ENCODE assay signal across 8 cellular contexts in the genomic region with DNA sequence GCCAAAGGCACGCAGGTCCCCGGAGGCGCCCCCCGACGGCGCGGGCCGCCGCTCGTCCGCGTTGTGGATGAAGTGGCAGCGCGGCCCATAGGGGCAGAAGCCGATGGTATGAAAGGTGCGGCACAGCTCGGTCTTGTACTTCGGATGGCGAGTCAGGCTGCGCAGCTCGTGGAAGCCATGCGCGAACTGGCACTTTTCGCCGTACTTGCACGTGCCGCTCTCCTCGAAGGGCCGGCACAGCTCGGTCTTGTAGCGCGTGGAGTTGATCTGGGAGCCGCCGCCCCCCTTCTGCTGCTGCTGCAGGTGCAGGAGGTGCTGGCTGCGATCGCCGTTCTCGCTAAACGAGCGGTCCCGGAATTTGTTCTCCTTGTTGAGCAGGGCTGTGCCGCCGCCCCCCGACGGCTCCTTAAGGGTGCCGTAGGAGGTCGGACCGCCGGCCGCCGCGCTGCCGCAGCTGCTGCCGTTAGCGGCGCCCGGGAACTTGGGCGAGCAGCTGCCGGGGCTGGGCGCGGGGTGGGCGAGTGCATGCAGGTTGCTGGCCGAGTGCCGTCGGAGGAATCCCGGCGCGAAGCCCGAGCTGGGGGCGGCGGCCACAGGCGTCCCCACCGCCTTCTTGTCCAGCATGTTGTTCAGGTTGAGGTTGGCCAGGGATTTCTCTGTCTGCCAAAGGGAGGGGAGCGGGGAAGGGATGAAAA. TPM values are rescaled to one million over a fixed set of nuclear protein-coding genes. Genes with fewer than 3 reads are reported as not detected.
A peak's percentile ranks its signal among the peaks of the same experiment; 100 is the strongest.
DNase-seq lines count a peak whose midpoint lies in the region; ATAC-seq and TF ChIP-seq lines count a peak whose summit lies in the region.

No MANE protein-coding gene starts in this region.

- H3K4me1 ChIP-seq in MM.1S (ENCODE audit: low read length) = peaks cover 19% of the 10 kb centered on the region
- peaks cover 22% of the 10 kb centered on the region in 2 donors for H3K4me1 ChIP-seq in naive thymus-derived CD4-positive, alpha-beta T cell (ENCODE audit: control insufficient read depth in 2 of 2, insufficient read depth in 2 of 2, low read length in 2 of 2)

- POLR2A ChIA-PET in naive thymus-derived CD4-positive, alpha-beta T cell (lab: Charles Lee) = interaction anchor here (0.6 to 25.8 kb wide), 11 partner anchors 11 to 1120 kb away, joined by 3 to 1899 read pairs (median 8); no protein-coding TSS in a partner anchor

- H3K36me3 ChIP-seq in MM.1S (replicated peaks; ENCODE audit: insufficient read depth, low read length) = peaks cover 10% of the 10 kb centered on the region; the same call in 1 of the 2 replicates
- H3K36me3 ChIP-seq in naive thymus-derived CD4-positive, alpha-beta T cell (ENCODE audit: control insufficient read depth in 2 of 3, insufficient read depth in 3 of 3, low read length in 3 of 3) = peaks cover 30 to 54% (median 36%) of the 10 kb centered on the region in 3 experiments

- intact Hi-C loops in naive thymus-derived CD4-positive, alpha-beta T cell (cut with micrococcal nuclease) = loop anchor here (5.0 to 10.0 kb wide), 6 partner anchors 370 to 1118 kb away; a partner anchor contains a TSS

- H3K27me3 ChIP-seq in MM.1S (replicated peaks; ENCODE audit: insufficient read depth, low read length) = no peaks in the 10 kb centered on the region
- H3K27me3 ChIP-seq in naive thymus-derived CD4-positive, alpha-beta T cell (ENCODE audit: control insufficient read depth in 2 of 2, insufficient read depth in 2 of 2, low read length in 2 of 2) = no peaks in the 10 kb centered on the region

- H2AFZ ChIP-seq in MM.1S (ENCODE audit: low read length) = no peak overlapping the region

- DNase-seq in GM03348 (ENCODE audit: low spot score) = peak; percentile 40
- DNase-seq in MM.1S = peak; percentile 55
- DNase-seq in activated CD8-positive, alpha-beta memory T cell treated with anti-CD3 and anti-CD28 coated beads, Interleukin-2, amount 50 U/mL, for 48 hours = peak; percentile 84
- no peak for DNase-seq in epithelial cell of prostate (ENCODE audit: low read depth, low spot score)
- DNase-seq in naive thymus-derived CD4-positive, alpha-beta T cell = peak; percentile 58 to 84 (median 74)
- DNase-seq in stimulated activated naive CD8-positive, alpha-beta T cell treated with anti-CD3 and anti-CD28 coated beads, Interleukin-15, Interleukin-2, amounts not matched to agents 100 U/mL and 50 U/mL, for 24 hours = peak; percentile 71

- TF ChIP-seq CTCF in MM.1S (IDR thresholded peaks at IDR 0.05; ENCODE audit: low read length) = no peak; the same call in 1 of the 2 replicates

- H3K4me3 Mint-ChIP-seq in naive thymus-derived CD4-positive, alpha-beta T cell = peak overlapping the region; percentile 84 to 99 (median 96)

- peaks cover 18% of the 10 kb centered on the region; the same call in 1 of the 2 replicates for H4K20me1 ChIP-seq in MM.1S (ENCODE audit: insufficient read depth, low read length)

- H3K27me3 Mint-ChIP-seq in naive thymus-derived CD4-positive, alpha-beta T cell = peaks cover 0 to 4% (median 0%) of the 10 kb centered on the region in 5 donors

- peaks cover 80% of the 10 kb centered on the region for H3F3A ChIP-seq in MM.1S (ENCODE audit: insufficient read depth, low read length)

- no peaks in the 10 kb centered on the region for H3K9me2 ChIP-seq in MM.1S (replicated peaks; ENCODE audit: insufficient read depth, low read length)

- H3K4me3 ChIP-seq in MM.1S (ENCODE audit: low read length) = peak overlapping the region; percentile 97
- peak overlapping the region; percentile 87 for H3K4me3 ChIP-seq in naive thymus-derived CD4-positive, alpha-beta T cell (ENCODE audit: low read length)

- peaks cover 0 to 27% (median 0%) of the 10 kb centered on the region in 11 donors for H3K9me3 Mint-ChIP-seq in naive thymus-derived CD4-positive, alpha-beta T cell

- peak overlapping the region; percentile 99 for H3K27ac ChIP-seq in MM.1S (ENCODE audit: low read length)
- H3K27ac ChIP-seq in epithelial cell of prostate = peak overlapping the region; percentile 98
- peak overlapping the region; percentile 97 for H3K27ac ChIP-seq in naive thymus-derived CD4-positive, alpha-beta T cell (ENCODE audit: low read depth, low read length)

- CTCF ChIA-PET in naive thymus-derived CD4-positive, alpha-beta T cell (lab: Charles Lee) = interaction anchor here (0.8 to 10.3 kb wide), 5 partner anchors 30 to 96 kb away, joined by 3 to 210 read pairs (median 4); no protein-coding TSS in a partner anchor

- H3K27ac Mint-ChIP-seq in naive thymus-derived CD4-positive, alpha-beta T cell = peak overlapping the region; percentile 82 to 99 (median 96)

- peak overlapping the region; percentile 58 for H3K4me2 ChIP-seq in MM.1S (ENCODE audit: low read depth, low read length)

- peak overlapping the region; percentile 100 for H3K9ac ChIP-seq in MM.1S (ENCODE audit: low read length)

- peaks cover 28 to 49% (median 33%) of the 10 kb centered on the region in 7 donors for H3K4me1 Mint-ChIP-seq in naive thymus-derived CD4-positive, alpha-beta T cell

- H3K79me2 ChIP-seq in MM.1S (ENCODE audit: low read length) = peaks cover 76% of the 10 kb centered on the region

- no peaks in the 10 kb centered on the region for H3K9me3 ChIP-seq in MM.1S (replicated peaks; ENCODE audit: insufficient read depth, low read length)
- H3K9me3 ChIP-seq in naive thymus-derived CD4-positive, alpha-beta T cell (ENCODE audit: control insufficient read depth in 2 of 3, low read length in 3 of 3) = no peaks in the 10 kb centered on the region

- H3K36me3 Mint-ChIP-seq in naive thymus-derived CD4-positive, alpha-beta T cell = peaks cover 4 to 46% (median 39%) of the 10 kb centered on the region in 5 donors

- no peak for ATAC-seq in naive thymus-derived CD4-positive, alpha-beta T cell
- no peak for ATAC-seq in stimulated activated naive CD8-positive, alpha-beta T cell treated with anti-CD3 and anti-CD28 coated beads, Interleukin-15, Interleukin-2, amounts not matched to agents 100 U/mL and 50 U/mL, for 24 hours
- ATAC-seq in GM21825 (IDR thresholded peaks at IDR 0.05; ENCODE audit: unreplicated experiment) (no peak), HG02981 (IDR thresholded peaks at IDR 0.05; ENCODE audit: unreplicated experiment) (no peak)

RNA-seq across cellular contexts. Expression of a gene that starts 1.2 kb away (rescaled TPM):
- total RNA-seq in naive thymus-derived CD4-positive, alpha-beta T cell = 100 to 1,000 TPM; 231 to 747 (median 389) TPM
- 100 to 1,000 TPM; 252 to 411 TPM for polyA plus RNA-seq in naive thymus-derived CD4-positive, alpha-beta T cell
